21 cellular contexts compared by ENCODE assay signal in genomic region chr3:73669268-73669667, GRCh38. TPM values are rescaled to one million over a fixed set of nuclear protein-coding genes. Genes with fewer than 3 reads are reported as not detected.
DNase-seq lines count a peak whose midpoint lies in the region; ATAC-seq, FAIRE-seq and TF ChIP-seq lines count a peak whose summit lies in the region.
"Had no signal": no experiment of that assay in that cellular context is flagged by ENCODE, and none has a peak within 500 bp of the region (broad histone marks: within the 10 kb centered on the region; RNA-seq: fewer than 3 reads in every experiment).

No MANE protein-coding gene starts in this region.

- peak overlapping the region; percentile 52 for H2BK120ac ChIP-seq in H1 (replicated peaks; ENCODE audit: low read depth, low read length)
- H2BK120ac ChIP-seq in mesenchymal stem cell (ENCODE audit: low read depth, low read length): no peak overlapping the region

- H3K4me3 Mint-ChIP-seq in activated CD8-positive, alpha-beta memory T cell treated with anti-CD3 and anti-CD28 coated beads, Interleukin-2, amount 10 ng/mL, durations not matched to agents 7 days and 5 days: no peak overlapping the region
- no peak overlapping the region for H3K4me3 Mint-ChIP-seq in Caco-2 (ENCODE audit: unreplicated experiment)
- H3K4me3 Mint-ChIP-seq: neural crest cell; stimulated activated naive CD8-positive, alpha-beta T cell treated with anti-CD3 and anti-CD28 coated beads, Interleukin-15, Interleukin-2, amounts not matched to agents 100 ng/mL and 50 ng/mL, for 24 hours had no signal

- intact Hi-C loops in Caco-2 (cut with micrococcal nuclease; ENCODE audit: unreplicated experiment): no loop called here

- CTCF ChIA-PET in H1 (lab: Charles Lee; ENCODE audit: partially characterized antibody) (interaction anchor here (0.5 kb wide), 1 partner anchor 9 kb away, joined by 3 read pairs; no protein-coding TSS in a partner anchor), Caco-2 (lab: Charles Lee) (no interaction called here)
- CTCF ChIA-PET in activated CD8-positive, alpha-beta memory T cell treated with anti-CD3 and anti-CD28 coated beads, Interleukin-2, amount 10 ng/mL, durations not matched to agents 7 days and 5 days (lab: Charles Lee): no interaction called here

- FAIRE-seq in H1 (lab: Jason Lieb, UNC): no peak
- FAIRE-seq: endothelial cell of umbilical vein, RCC 7860 had no signal

- ATAC-seq in activated CD8-positive, alpha-beta memory T cell treated with anti-CD3 and anti-CD28 coated beads, Interleukin-2, amount 10 ng/mL, durations not matched to agents 7 days and 5 days: no peak
- ATAC-seq: upper lobe of right lung had no signal

- H3K36me3 ChIP-seq in HUES6 (ENCODE audit: control insufficient read depth, insufficient read depth, low read length): no peaks in the 10 kb centered on the region
- no peaks in the 10 kb centered on the region for H3K36me3 ChIP-seq in H1 (ENCODE audit: control insufficient read depth in 2 of 4, insufficient read depth in 4 of 4, low read length in 3 of 4)
- H3K36me3 ChIP-seq in mesenchymal stem cell (ENCODE audit: control insufficient read depth in 1 of 2, insufficient read depth in 2 of 2, low read depth in 1 of 2, low read length in 2 of 2): no peaks in the 10 kb centered on the region
- H3K36me3 ChIP-seq in Caco-2 (ENCODE audit: control insufficient read depth, insufficient read depth, low read length): no peaks in the 10 kb centered on the region
- H3K36me3 ChIP-seq: heart right ventricle, upper lobe of right lung had no signal

- H2BK5ac ChIP-seq in H1 (ENCODE audit: low read depth, low read length) (no peak overlapping the region), mesenchymal stem cell (ENCODE audit: low read depth, low read length, poor library complexity, severe bottlenecking) (no peak overlapping the region)

- H3K23ac ChIP-seq in H1 (ENCODE audit: insufficient read length) (no peak overlapping the region), mesenchymal stem cell (ENCODE audit: low read length in 2 of 2) (no peak overlapping the region)

- peak overlapping the region; percentile 39; the same call in 1 of the 2 replicates for H3K27ac ChIP-seq in HUES6 (ENCODE audit: low read depth, low read length)
- no peak overlapping the region for H3K27ac ChIP-seq in H1 (ENCODE audit: low read depth, low read length)
- H3K27ac ChIP-seq in mesenchymal stem cell (ENCODE audit: low read length, poor library complexity, severe bottlenecking): no peak overlapping the region
- H3K27ac ChIP-seq: heart right ventricle, upper lobe of right lung had no signal

- no peak overlapping the region for H2BK20ac ChIP-seq in H1 (ENCODE audit: low read length)

- H3K79me1 ChIP-seq in H1 (ENCODE audit: low read depth, low read length) (no peaks in the 10 kb centered on the region), mesenchymal stem cell (replicated peaks; ENCODE audit: low read length, poor library complexity, severe bottlenecking) (no peaks in the 10 kb centered on the region)

- WGBS in H1 (ENCODE audit: extremely low coverage in 1 of 2, insufficient coverage in 1 of 2, insufficient read length in 1 of 2, insufficient replicate concordance in 2 of 2, low coverage in 1 of 2, low lambda C conversion rate in 2 of 2, missing lambda C conversion rate in 1 of 2), 2 experiments: 69% methylated on average over 3 of the region's 3 CpGs; no CpG with 5 or more reads in 1 of the 2 experiments
- 41% methylated on average over 2 of the region's 3 CpGs for WGBS in mesenchymal stem cell

- no peak overlapping the region for H3K56ac ChIP-seq in H1 (replicated peaks; ENCODE audit: insufficient read length, low read depth, low read length)

- H3K4me2 ChIP-seq in H1 (ENCODE audit: insufficient read depth in 1 of 2, low read depth in 2 of 2, low read length in 2 of 2) (peak overlapping the region in 1 of 2 experiments; percentile 37; a peak in 1 of 4 replicates), mesenchymal stem cell (ENCODE audit: low read length, poor library complexity, severe bottlenecking) (no peak overlapping the region)

- no peaks in the 10 kb centered on the region for H3K9me3 ChIP-seq in HUES6 (ENCODE audit: control insufficient read depth, insufficient read depth, low read depth, low read length)
- H3K9me3 ChIP-seq in H1 (ENCODE audit: insufficient read depth in 2 of 2, low read depth in 1 of 2, low read length in 1 of 2): no peaks in the 10 kb centered on the region
- H3K9me3 ChIP-seq in mesenchymal stem cell (ENCODE audit: control insufficient read depth, low read length): no peaks in the 10 kb centered on the region
- H3K9me3 ChIP-seq in Caco-2: no peaks in the 10 kb centered on the region
- H3K9me3 ChIP-seq: heart right ventricle, upper lobe of right lung had no signal

- no peak overlapping the region for H3K27ac Mint-ChIP-seq in activated CD8-positive, alpha-beta memory T cell treated with anti-CD3 and anti-CD28 coated beads, Interleukin-2, amount 10 ng/mL, durations not matched to agents 7 days and 5 days
- H3K27ac Mint-ChIP-seq in Caco-2 (ENCODE audit: unreplicated experiment): no peak overlapping the region
- H3K27ac Mint-ChIP-seq: stimulated activated naive CD8-positive, alpha-beta T cell treated with anti-CD3 and anti-CD28 coated beads, Interleukin-15, Interleukin-2, amounts not matched to agents 100 ng/mL and 50 ng/mL, for 24 hours had no signal

- no peak for TF ChIP-seq EP300 in H1 (IDR thresholded peaks at IDR 0.05; ENCODE audit: borderline replicate concordance in 1 of 2, low read depth in 2 of 2, low read length in 2 of 2)

- peak overlapping the region; percentile 8 for H4K5ac ChIP-seq in H1 (ENCODE audit: insufficient read length, low read depth, low read length)

- H3K79me2 ChIP-seq in H1 (ENCODE audit: control insufficient read depth in 1 of 2, insufficient read depth in 2 of 2, low read length in 2 of 2): no peaks in the 10 kb centered on the region

- no peak overlapping the region for H3K9ac ChIP-seq in HUES6 (ENCODE audit: low read length)
- no peak overlapping the region for H3K9ac ChIP-seq in H1 (replicated peaks in 1 of 4; ENCODE audit: extremely low read depth in 1 of 4, low read depth in 3 of 4, low read length in 3 of 4)
- no peak overlapping the region for H3K9ac ChIP-seq in mesenchymal stem cell (ENCODE audit: low read length)

- TF ChIP-seq POLR2A in H1 (IDR thresholded peaks at IDR 0.05; ENCODE audit: control extremely low read depth in 1 of 2, low read depth in 2 of 2, low read length in 2 of 2): no peak

- no peaks in the 10 kb centered on the region for H3K36me3 Mint-ChIP-seq in activated CD8-positive, alpha-beta memory T cell treated with anti-CD3 and anti-CD28 coated beads, Interleukin-2, amount 10 ng/mL, durations not matched to agents 7 days and 5 days
- no peaks in the 10 kb centered on the region for H3K36me3 Mint-ChIP-seq in Caco-2 (ENCODE audit: insufficient read depth, unreplicated experiment)

- peaks cover 3% of the 10 kb centered on the region for H3K9me3 Mint-ChIP-seq in activated CD8-positive, alpha-beta memory T cell treated with anti-CD3 and anti-CD28 coated beads, Interleukin-2, amount 10 ng/mL, durations not matched to agents 7 days and 5 days (ENCODE audit: low read depth)
- H3K9me3 Mint-ChIP-seq in Caco-2 (ENCODE audit: unreplicated experiment): no peaks in the 10 kb centered on the region
- H3K9me3 Mint-ChIP-seq: neural crest cell had no signal

- no peaks in the 10 kb centered on the region for H4K20me1 ChIP-seq in H1 (replicated peaks in 1 of 2; ENCODE audit: control insufficient read depth in 1 of 2, insufficient read depth in 2 of 2, low read length in 2 of 2)

- H2BK12ac ChIP-seq in H1 (ENCODE audit: low read depth, low read length) (no peak overlapping the region), mesenchymal stem cell (ENCODE audit: low read length in 2 of 2) (no peak overlapping the region)

- H3K4me1 Mint-ChIP-seq in activated CD8-positive, alpha-beta memory T cell treated with anti-CD3 and anti-CD28 coated beads, Interleukin-2, amount 10 ng/mL, durations not matched to agents 7 days and 5 days: no peaks in the 10 kb centered on the region
- H3K4me1 Mint-ChIP-seq in Caco-2 (ENCODE audit: low read depth, unreplicated experiment): no peaks in the 10 kb centered on the region

- no peak overlapping the region for H2BK15ac ChIP-seq in H1 (ENCODE audit: low read length)
- H2BK15ac ChIP-seq in mesenchymal stem cell (ENCODE audit: low read depth, poor library complexity, severe bottlenecking): no peak overlapping the region

- POLR2A ChIA-PET in H1 (lab: Charles Lee; ENCODE audit: partially characterized antibody) (no interaction called here), Caco-2 (lab: Charles Lee) (no interaction called here)

- no peak for TF ChIP-seq RAD21 in H1 (IDR thresholded peaks at IDR 0.05 in 1 of 2, conservative IDR thresholded peaks at IDR 0.05 in 1 of 2; ENCODE audit: low read depth in 2 of 2, low read length in 2 of 2)

- H4K8ac ChIP-seq in H1 (ENCODE audit: extremely low read depth, insufficient read depth, low read length) (no peak overlapping the region), mesenchymal stem cell (ENCODE audit: low read length) (no peak overlapping the region)

- H3K4ac ChIP-seq in H1 (replicated peaks; ENCODE audit: insufficient read length, low read depth, low read length) (no peak overlapping the region), mesenchymal stem cell (ENCODE audit: low read depth in 1 of 2, low read length in 2 of 2) (no peak overlapping the region)

- peaks cover 40% of the 10 kb centered on the region for H3K4me1 ChIP-seq in HUES6 (ENCODE audit: control insufficient read depth, insufficient read depth, low read length)
- H3K4me1 ChIP-seq in H1 (replicated peaks in 1 of 4; ENCODE audit: control insufficient read depth in 3 of 4, insufficient read depth in 4 of 4, low read length in 3 of 4): peaks cover 3 to 36% (median 11%) of the 10 kb centered on the region in 4 experiments; a peak in 6 of 7 replicates
- no peaks in the 10 kb centered on the region for H3K4me1 ChIP-seq in mesenchymal stem cell (ENCODE audit: control insufficient read depth, insufficient read depth, low read depth, low read length)
- H3K4me1 ChIP-seq in Caco-2: no peaks in the 10 kb centered on the region
- H3K4me1 ChIP-seq: upper lobe of right lung had no signal

- H3K14ac ChIP-seq in H1 (ENCODE audit: insufficient read length): no peak overlapping the region
- H3K14ac ChIP-seq in mesenchymal stem cell (ENCODE audit: low read length in 2 of 2): no peak overlapping the region

- H2AFZ ChIP-seq in H1 (ENCODE audit: low read length) (no peak overlapping the region), mesenchymal stem cell (ENCODE audit: low read depth, low read length) (no peak overlapping the region)

- H3K18ac ChIP-seq in H1 (ENCODE audit: extremely low read depth, low read length) (no peak overlapping the region), mesenchymal stem cell (ENCODE audit: low read depth in 1 of 2, low read length in 2 of 2) (no peak overlapping the region)

- H4K91ac ChIP-seq in H1 (replicated peaks; ENCODE audit: insufficient read length, low read length) (no peak overlapping the region), mesenchymal stem cell (ENCODE audit: low read length) (no peak overlapping the region)

- no peaks in the 10 kb centered on the region for H3K23me2 ChIP-seq in H1 (ENCODE audit: low read depth, low read length)

- H3K27me3 ChIP-seq in HUES6 (ENCODE audit: control insufficient read depth, insufficient read depth, low read length) (no peaks in the 10 kb centered on the region), H1 (replicated peaks in 1 of 4; ENCODE audit: control insufficient read depth in 3 of 4, extremely low read depth in 1 of 4, insufficient read depth in 3 of 4, low read length in 3 of 4) (no peaks in the 10 kb centered on the region), mesenchymal stem cell (ENCODE audit: control insufficient read depth in 1 of 2, insufficient read depth in 1 of 2, low read length in 2 of 2) (no peaks in the 10 kb centered on the region), Caco-2 (replicated peaks; ENCODE audit: control insufficient read depth, insufficient read depth, low read length) (no peaks in the 10 kb centered on the region)
- H3K27me3 ChIP-seq: heart right ventricle, upper lobe of right lung had no signal

- no peaks in the 10 kb centered on the region for H3K27me3 Mint-ChIP-seq in activated CD8-positive, alpha-beta memory T cell treated with anti-CD3 and anti-CD28 coated beads, Interleukin-2, amount 10 ng/mL, durations not matched to agents 7 days and 5 days
- H3K27me3 Mint-ChIP-seq in Caco-2 (ENCODE audit: insufficient read depth, unreplicated experiment): peaks cover 8% of the 10 kb centered on the region
- H3K27me3 Mint-ChIP-seq: stimulated activated naive CD8-positive, alpha-beta T cell treated with anti-CD3 and anti-CD28 coated beads, Interleukin-15, Interleukin-2, amounts not matched to agents 100 ng/mL and 50 ng/mL, for 24 hours had no signal

- H3K4me3 ChIP-seq in AG10803 (ENCODE audit: low read length): no peak overlapping the region
- no peak overlapping the region for H3K4me3 ChIP-seq in HUES6 (ENCODE audit: low read depth, low read length)
- H3K4me3 ChIP-seq in H1 (ENCODE audit: extremely low read depth in 1 of 4, insufficient read depth in 2 of 4, low read depth in 3 of 4, low read length in 4 of 4): no peak overlapping the region
- H3K4me3 ChIP-seq in mesenchymal stem cell (ENCODE audit: insufficient read depth in 1 of 2, low read depth in 1 of 2, low read length in 2 of 2): no peak overlapping the region
- H3K4me3 ChIP-seq in Caco-2 (ENCODE audit: low read depth, low read length): no peak overlapping the region
- H3K4me3 ChIP-seq: heart right ventricle, upper lobe of right lung had no signal

- no peak overlapping the region for H2AK5ac ChIP-seq in H1 (ENCODE audit: low read depth, low read length)
- no peak overlapping the region for H2AK5ac ChIP-seq in mesenchymal stem cell (ENCODE audit: low read length, severe bottlenecking)

- BruUV-seq in Caco-2 (replicated peaks; lab: Mats Ljungman, UMichigan): no TSS peak

- peak; percentile 35 for DNase-seq in AG10803 (ENCODE audit: low read depth)
- no peak for DNase-seq in H1 (ENCODE audit: low read depth in 1 of 2, low spot score in 2 of 2)
- DNase-seq in mesenchymal stem cell: peak; percentile 20
- no peak for DNase-seq in activated CD8-positive, alpha-beta memory T cell treated with anti-CD3 and anti-CD28 coated beads, Interleukin-2, amount 10 ng/mL, durations not matched to agents 7 days and 5 days
- DNase-seq in Caco-2: no peak
- DNase-seq in NCI-H510A treated with DMSO at 0.1 percent for 48 hours (lab: John Stamatoyannopoulos, UW): no peak
- DNase-seq in NCI-H1436 (lab: John Stamatoyannopoulos, UW): no peak
- DNase-seq: ACHN; activated CD4-positive, alpha-beta T cell treated with anti-CD3 and anti-CD28 coated beads, Interleukin-2, amount 50 U/mL, for 1 hour; activated naive CD4-positive, alpha-beta T cell; cortex of kidney; heart right ventricle; KBM-7; NCI-H1105 treated with DMSO at 0.1 percent for 48 hours; stimulated activated CD4-positive, alpha-beta T cell treated with anti-CD3 and anti-CD28 coated beads, Interleukin-15, amount 100 ng/mL, for 24 hours; upper lobe of right lung had no signal

- TF ChIP-seq CTCF in AG10803 (conservative IDR thresholded peaks at IDR 0.05; ENCODE audit: low read length) (no peak), H1 (IDR thresholded peaks at IDR 0.05; ENCODE audit: control extremely low read depth in 1 of 3, insufficient read depth in 1 of 3, low read depth in 1 of 3, low read length in 3 of 3) (no peak), Caco-2 (IDR thresholded peaks at IDR 0.05; ENCODE audit: insufficient read depth in 1 of 2, low read depth in 1 of 2, low read length in 1 of 2, severe bottlenecking in 1 of 2, unreplicated experiment in 1 of 2) (no peak)

RNA-seq across cellular contexts. Expression of gene PDZRN3, which starts 44.5 kb away (rescaled TPM):
- total RNA-seq in H1 (2021; fragmentation: NEBNext Ultra II Directional; extraction: Animal tissue kit (Norgen Biotek cat#: 25700)): 16.8 and 20.5 TPM in 2 replicates
- 4.2 and 5.0 TPM in 2 replicates for polyA plus RNA-seq in H1 (2011; rRNA removed)
- 6.3 TPM for polyA plus RNA-seq in H1 (2011; cell fraction: cytosol; rRNA removed)
- 10.6 TPM for polyA plus RNA-seq in H1 (2011; cell fraction: nucleus; rRNA removed)
- 16.2 to 19.5 TPM (median 17.5 TPM) in 4 replicates for polyA plus RNA-seq in H1 (2012, experiment 1 of 2)
- polyA plus RNA-seq in H1 (2012, experiment 2 of 2): 5.3 TPM
- 7.7 TPM for polyA plus RNA-seq in H1 (2013, experiment 1 of 2)
- polyA plus RNA-seq in H1 (2013, experiment 2 of 2): 7.5 TPM
- polyA minus RNA-seq in H1 (2011; rRNA and poly(A)+ RNA removed): 7.9 and 20.6 TPM in 2 replicates
- polyA minus RNA-seq in H1 (2011; cell fraction: cytosol; rRNA and poly(A)+ RNA removed): 12.8 TPM
- 61.5 TPM for polyA minus RNA-seq in H1 (2011; cell fraction: nucleus; rRNA and poly(A)+ RNA removed)
- polyA plus RNA-seq in mesenchymal stem cell (2013, experiment 1 of 2): 18.3 TPM
- polyA plus RNA-seq in mesenchymal stem cell (2013, experiment 2 of 2): 17.2 TPM
- total RNA-seq in activated CD8-positive, alpha-beta memory T cell treated with anti-CD3 and anti-CD28 coated beads, Interleukin-2, amount 10 ng/mL, durations not matched to agents 7 days and 5 days: not detected
- total RNA-seq in Caco-2 (2022): 12.5 and 13.6 TPM in 2 replicates
- total RNA-seq: endothelial cell of umbilical vein had no signal
- polyA plus RNA-seq: endothelial cell of umbilical vein had no signal

Comparison
In these comparisons a context has a peak if more than half of its experiments do, and no peak if none do; other contexts are left out.
1. DNase-seq: peak in AG10803 (single experiment) and mesenchymal stem cell (single experiment); none in H1 (0 of 2), activated CD8-positive, alpha-beta memory T cell treated with anti-CD3 and anti-CD28 coated beads, Interleukin-2, amount 10 ng/mL, durations not matched to agents 7 days and 5 days (single experiment), Caco-2 (0 of 2), NCI-H510A treated with DMSO at 0.1 percent for 48 hours (single experiment) and NCI-H1436 (single experiment).
2. RNA of gene PDZRN3, which starts 44.5 kb away (total RNA-seq): 16.8 to 20.5 TPM in H1 and 12.5 to 13.6 TPM in Caco-2; not detected in activated CD8-positive, alpha-beta memory T cell treated with anti-CD3 and anti-CD28 coated beads, Interleukin-2, amount 10 ng/mL, durations not matched to agents 7 days and 5 days; every median in the first group is over 10 times any median in the second.